16 cellular contexts compared by ENCODE assay signal in the genomic region with DNA sequence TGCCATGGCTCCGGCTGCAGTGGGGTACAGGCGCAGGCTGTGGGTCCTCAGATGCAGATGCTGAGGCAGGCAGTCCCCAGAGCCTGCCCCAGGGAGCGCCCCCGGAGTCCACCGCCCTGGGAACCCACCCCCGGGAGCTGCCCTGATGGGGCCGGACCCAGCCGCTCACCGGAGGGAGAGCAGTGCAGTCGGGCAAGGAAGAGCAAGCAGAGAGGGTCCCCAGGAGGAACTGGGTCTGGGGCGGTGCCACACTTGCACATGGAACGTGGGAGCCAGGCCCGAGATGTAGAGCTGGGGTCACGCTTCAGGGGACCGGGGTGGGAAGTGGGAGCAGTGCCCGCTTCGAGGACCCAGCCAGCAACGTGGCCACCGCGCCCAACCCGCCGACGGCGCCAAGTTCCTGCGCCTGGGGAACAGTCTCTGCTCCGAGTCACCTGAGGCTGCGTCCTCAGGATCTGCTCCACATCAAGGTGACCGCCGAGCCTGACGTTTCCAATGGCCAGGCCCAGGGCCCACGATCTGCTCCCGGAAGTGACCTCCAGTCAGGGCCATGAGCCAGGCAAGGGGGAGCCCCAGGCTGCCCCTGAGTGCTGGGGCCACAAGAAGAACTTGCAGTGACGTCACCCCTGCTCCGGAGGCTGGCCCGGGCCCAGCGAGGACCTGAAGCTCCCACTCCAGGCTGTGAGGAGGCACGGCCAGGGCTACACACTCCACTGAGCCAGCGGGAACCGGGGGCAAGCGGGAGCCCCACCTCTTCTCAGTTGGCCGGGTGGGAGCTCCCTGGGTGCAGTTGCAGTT. TPM values are rescaled to one million over a fixed set of nuclear protein-coding genes. Genes with fewer than 3 reads are reported as not detected.
DNase-seq lines count a peak whose midpoint lies in the region; ATAC-seq and TF ChIP-seq lines count a peak whose summit lies in the region.
"Had no signal": no experiment of that assay in that cellular context is flagged by ENCODE, and none has a peak within 500 bp of the region (broad histone marks: within the 10 kb centered on the region; RNA-seq: fewer than 3 reads in every experiment).

No MANE protein-coding gene starts in this region.

- H3K36me3 ChIP-seq in mesenchymal stem cell (ENCODE audit: control insufficient read depth in 1 of 2, insufficient read depth in 2 of 2, low read depth in 1 of 2, low read length in 2 of 2) (no peaks in the 10 kb centered on the region), aorta (ENCODE audit: control insufficient read depth in 1 of 2, insufficient read depth in 2 of 2, low read length in 1 of 2) (no peaks in the 10 kb centered on the region)

- H3K27ac Mint-ChIP-seq in stimulated activated naive CD8-positive, alpha-beta T cell treated with anti-CD3 and anti-CD28 coated beads, Interleukin-15, amount 100 ng/mL, for 72 hours, result no peak overlapping the region
- H3K27ac Mint-ChIP-seq: brain, H9 had no signal

- H3K4me3 ChIP-seq in mesenchymal stem cell (ENCODE audit: insufficient read depth in 1 of 2, low read depth in 1 of 2, low read length in 2 of 2) (no peak overlapping the region), aorta (ENCODE audit: low read length in 2 of 2) (no peak overlapping the region)

- peak overlapping the region in 1 of 2 donors; percentile 26 for H3K4me3 Mint-ChIP-seq in stimulated activated naive CD8-positive, alpha-beta T cell treated with anti-CD3 and anti-CD28 coated beads, Interleukin-15, amount 100 ng/mL, for 72 hours
- H3K4me3 Mint-ChIP-seq: brain, H9 had no signal

- H4K8ac ChIP-seq in mesenchymal stem cell (ENCODE audit: low read length), result no peak overlapping the region

- H3K27me3 ChIP-seq in foreskin keratinocyte, result peaks cover 6% of the 10 kb centered on the region
- no peaks in the 10 kb centered on the region for H3K27me3 ChIP-seq in mesenchymal stem cell (ENCODE audit: control insufficient read depth in 1 of 2, insufficient read depth in 1 of 2, low read length in 2 of 2)
- no peaks in the 10 kb centered on the region for H3K27me3 ChIP-seq in aorta (ENCODE audit: control insufficient read depth in 1 of 2, insufficient read depth in 2 of 2, low read length in 1 of 2)

- no peaks in the 10 kb centered on the region for H3K79me1 ChIP-seq in mesenchymal stem cell (replicated peaks; ENCODE audit: low read length, poor library complexity, severe bottlenecking)

- H3K27me3 Mint-ChIP-seq in stimulated activated naive CD8-positive, alpha-beta T cell treated with anti-CD3 and anti-CD28 coated beads, Interleukin-15, amount 100 ng/mL, for 72 hours, result peaks cover 7% of the 10 kb centered on the region

- H3K18ac ChIP-seq in mesenchymal stem cell (ENCODE audit: low read depth in 1 of 2, low read length in 2 of 2), result no peak overlapping the region

- H2AK5ac ChIP-seq in mesenchymal stem cell (ENCODE audit: low read length, severe bottlenecking), result no peak overlapping the region

- ATAC-seq in stimulated activated naive CD8-positive, alpha-beta T cell treated with anti-CD3 and anti-CD28 coated beads, Interleukin-15, amount 100 ng/mL, for 72 hours, result peak; percentile 60
- ATAC-seq in stimulated activated naive CD8-positive, alpha-beta T cell treated with anti-CD3 and anti-CD28 coated beads, Interleukin-15, Interleukin-2, amounts not matched to agents 100 U/mL and 50 U/mL, for 24 hours, result no peak
- ATAC-seq in foreskin keratinocyte, result peak; percentile 63
- ATAC-seq in aorta (ENCODE audit: low FRiP score), result peak; percentile 63

- no peak overlapping the region for H2BK12ac ChIP-seq in mesenchymal stem cell (ENCODE audit: low read length in 2 of 2)

- TF ChIP-seq CTCF in foreskin keratinocyte (conservative IDR thresholded peaks at IDR 0.05), result no peak

- H3K4me1 Mint-ChIP-seq in stimulated activated naive CD8-positive, alpha-beta T cell treated with anti-CD3 and anti-CD28 coated beads, Interleukin-15, amount 100 ng/mL, for 72 hours, result no peaks in the 10 kb centered on the region
- H3K4me1 Mint-ChIP-seq: brain had no signal

- no peak overlapping the region for H3K4me2 ChIP-seq in mesenchymal stem cell (ENCODE audit: low read length, poor library complexity, severe bottlenecking)
- H3K4me2 ChIP-seq: KMS-11 had no signal

- H3K27ac ChIP-seq in foreskin keratinocyte, result no peak overlapping the region
- H3K27ac ChIP-seq in mesenchymal stem cell (ENCODE audit: low read length, poor library complexity, severe bottlenecking), result no peak overlapping the region
- no peak overlapping the region for H3K27ac ChIP-seq in aorta (ENCODE audit: low read depth in 1 of 2, low read length in 2 of 2)
- H3K27ac ChIP-seq: KMS-11 had no signal

- 94% methylated on average over 41 of the region's 41 CpGs for WGBS in mesenchymal stem cell
- WGBS in aorta, 2 donors, result 64 to 67% methylated on average over 38 to 41 of the region's 41 CpGs

- no peak overlapping the region for H2AFZ ChIP-seq in mesenchymal stem cell (ENCODE audit: low read depth, low read length)

- H2BK15ac ChIP-seq in mesenchymal stem cell (ENCODE audit: low read depth, poor library complexity, severe bottlenecking), result no peak overlapping the region

- no peak overlapping the region for H2BK120ac ChIP-seq in mesenchymal stem cell (ENCODE audit: low read depth, low read length)

- no peak overlapping the region for H3K23ac ChIP-seq in mesenchymal stem cell (ENCODE audit: low read length in 2 of 2)

- no peak overlapping the region for H3K14ac ChIP-seq in mesenchymal stem cell (ENCODE audit: low read length in 2 of 2)

- intact Hi-C loops in aorta (cut with DNase I), result no loop called here

- peak overlapping the region; percentile 20 for H4K91ac ChIP-seq in mesenchymal stem cell (ENCODE audit: low read length)

- no peak overlapping the region for H3K9ac ChIP-seq in mesenchymal stem cell (ENCODE audit: low read length)
- H3K9ac ChIP-seq: KMS-11 had no signal

- H3K4me1 ChIP-seq in foreskin keratinocyte (no peaks in the 10 kb centered on the region), mesenchymal stem cell (ENCODE audit: control insufficient read depth, insufficient read depth, low read depth, low read length) (no peaks in the 10 kb centered on the region), aorta (ENCODE audit: control insufficient read depth in 1 of 2, insufficient read depth in 2 of 2, low read length in 2 of 2) (no peaks in the 10 kb centered on the region)

- H3K9me3 ChIP-seq in mesenchymal stem cell (ENCODE audit: control insufficient read depth, low read length), result peaks cover 7% of the 10 kb centered on the region
- H3K9me3 ChIP-seq in aorta (ENCODE audit: control insufficient read depth, low read length), result peaks cover 3% of the 10 kb centered on the region

- H2BK5ac ChIP-seq in mesenchymal stem cell (ENCODE audit: low read depth, low read length, poor library complexity, severe bottlenecking), result no peak overlapping the region

- DNase-seq in stimulated activated naive CD8-positive, alpha-beta T cell treated with anti-CD3 and anti-CD28 coated beads, Interleukin-15, amount 100 ng/mL, for 72 hours, result no peak
- no peak for DNase-seq in stimulated activated naive CD8-positive, alpha-beta T cell treated with anti-CD3 and anti-CD28 coated beads, Interleukin-15, Interleukin-2, amounts not matched to agents 100 U/mL and 50 U/mL, for 24 hours
- no peak for DNase-seq in foreskin keratinocyte
- no peak for DNase-seq in mesenchymal stem cell
- no peak for DNase-seq in aorta
- DNase-seq in NCI-H82 treated with DMSO at 0.1 percent for 48 hours (lab: John Stamatoyannopoulos, UW; ENCODE audit: unreplicated experiment), result no peak
- no peak for DNase-seq in DMS79 (lab: John Stamatoyannopoulos, UW)
- no peak for DNase-seq in NCI-H526 (lab: John Stamatoyannopoulos, UW)
- DNase-seq: activated CD4-positive, alpha-beta T cell treated with anti-CD3 and anti-CD28 coated beads, Interleukin-2, amount 50 U/mL, for 48 hours; activated effector memory CD4-positive, alpha-beta T cell treated with Interleukin-2 at 50 U/mL for 16 hours; COR-L47; H9; NCI-H1694; NCI-H774 had no signal

- no peak overlapping the region for H3K4ac ChIP-seq in mesenchymal stem cell (ENCODE audit: low read depth in 1 of 2, low read length in 2 of 2)

- H3K9me3 Mint-ChIP-seq in stimulated activated naive CD8-positive, alpha-beta T cell treated with anti-CD3 and anti-CD28 coated beads, Interleukin-15, amount 100 ng/mL, for 72 hours, result no peaks in the 10 kb centered on the region

RNA-seq across cellular contexts. Expression of a gene that starts 27.0 kb away (rescaled TPM):
- 124 and 133 TPM in 2 replicates for total RNA-seq in foreskin keratinocyte
- polyA plus RNA-seq in foreskin keratinocyte, result 151 and 155 TPM in 2 replicates
- 185 TPM for polyA plus RNA-seq in mesenchymal stem cell (2013, experiment 1 of 2)
- polyA plus RNA-seq in mesenchymal stem cell (2013, experiment 2 of 2), result 191 TPM
- total RNA-seq in aorta, result 10 to 100 TPM; 71.8 to 71.9 TPM
- 10 to 100 TPM; 52.3 to 54.8 TPM for polyA plus RNA-seq in aorta
